In genomic region chr1:227764019-227764391, GRCh38 we compare ENCODE assay signal across 12 cellular contexts. TPM values are rescaled to one million over a fixed set of nuclear protein-coding genes. Genes with fewer than 3 reads are reported as not detected.
DNase-seq lines count a peak whose midpoint lies in the region; ATAC-seq and TF ChIP-seq lines count a peak whose summit lies in the region.
"Had no signal": no experiment of that assay in that cellular context is flagged by ENCODE, and none has a peak within 500 bp of the region (broad histone marks: within the 10 kb centered on the region; RNA-seq: fewer than 3 reads in every experiment).

No MANE protein-coding gene starts in this region.

- no peak for ATAC-seq in central memory CD8-positive, alpha-beta T cell (replicated peaks; ENCODE audit: extremely low read depth, poor library complexity, severe bottlenecking)
- ATAC-seq in naive thymus-derived CD8-positive, alpha-beta T cell: no peak
- no peak for ATAC-seq in gastrocnemius medialis

- peak overlapping the region; percentile 50 for H3K4me3 Mint-ChIP-seq in central memory CD8-positive, alpha-beta T cell
- peak overlapping the region in 6 of 10 donors; percentile 5 to 73 (median 46) for H3K4me3 Mint-ChIP-seq in naive thymus-derived CD8-positive, alpha-beta T cell
- H3K4me3 Mint-ChIP-seq: activated B cell treated with CpG ODN at 0.5 μM for 24 hours had no signal

- no peak overlapping the region for H3K4me3 ChIP-seq in HUES64 (ENCODE audit: low read length)
- H3K4me3 ChIP-seq in gastrocnemius medialis: no peak overlapping the region
- H3K4me3 ChIP-seq: skin epidermis had no signal

- DNase-seq in Caki2 (ENCODE audit: low read depth) (peak; percentile 77), SIG-M5 treated with dmso at 0.1 percent for 504 hours (lab: John Stamatoyannopoulos, UW; ENCODE audit: unreplicated experiment) (no peak), gastrocnemius medialis (no peak)
- DNase-seq in central memory CD8-positive, alpha-beta T cell (ENCODE audit: low spot score in 2 of 2): no peak
- DNase-seq in naive thymus-derived CD8-positive, alpha-beta T cell: peak in 1 of 10 donors; percentile 51
- no peak for DNase-seq in stimulated activated CD8-positive, alpha-beta memory T cell treated with anti-CD3 and anti-CD28 coated beads, Interleukin-4, amount 100 ng/mL, for 48 hours
- DNase-seq: activated B cell treated with CpG ODN at 0.5 μM for 24 hours; activated naive CD4-positive, alpha-beta T cell treated with Interleukin-2 at 50 U/mL for 16 hours; OCI-M1 had no signal

- peaks cover 26% of the 10 kb centered on the region for H3K36me3 Mint-ChIP-seq in central memory CD8-positive, alpha-beta T cell (ENCODE audit: insufficient read depth)
- peaks cover 0 to 25% (median 11%) of the 10 kb centered on the region in 3 donors for H3K36me3 Mint-ChIP-seq in naive thymus-derived CD8-positive, alpha-beta T cell

- no peaks in the 10 kb centered on the region for H3K27me3 Mint-ChIP-seq in central memory CD8-positive, alpha-beta T cell
- no peaks in the 10 kb centered on the region for H3K27me3 Mint-ChIP-seq in naive thymus-derived CD8-positive, alpha-beta T cell
- H3K27me3 Mint-ChIP-seq: activated B cell treated with CpG ODN at 0.5 μM for 24 hours had no signal

- no peak for TF ChIP-seq POLR2A in gastrocnemius medialis (IDR thresholded peaks at IDR 0.05)

- in situ Hi-C loops in Caki2 (cut with HindIII; ENCODE audit: low pct_unique_long_range_greater_than_20kb, low sequenced_read_pairs): no loop called here
- in situ Hi-C loops in gastrocnemius medialis (cut with MboI; ENCODE audit: low sequenced_read_pairs in 4 of 4): loop anchor here (5.0 to 25.0 kb wide), 5 partner anchors 171 to 323 kb away; partner anchors contain the start of gene ARF1 (in 1 of the 4)

- peaks cover 3% of the 10 kb centered on the region; the same call in 1 of the 2 replicates for H3K4me1 ChIP-seq in HUES64 (ENCODE audit: insufficient read depth, low read length)
- peaks cover 32 to 37% of the 10 kb centered on the region in 2 donors for H3K4me1 ChIP-seq in gastrocnemius medialis

- WGBS in HUES64: 79% methylated on average over 7 of the region's 7 CpGs

- H3K27ac ChIP-seq in HUES64 (ENCODE audit: low read depth, low read length) (peak overlapping the region; percentile 40; the same call in 1 of the 2 replicates), gastrocnemius medialis (no peak overlapping the region)

- H3K36me3 ChIP-seq in HUES64 (ENCODE audit: insufficient read depth, low read length) (peaks cover 61% of the 10 kb centered on the region), gastrocnemius medialis (peaks cover 0 to 21% of the 10 kb centered on the region in 2 donors)

- H3K27me3 ChIP-seq in HUES64 (ENCODE audit: insufficient read depth, low read length) (no peaks in the 10 kb centered on the region), gastrocnemius medialis (no peaks in the 10 kb centered on the region)

- H3K27ac Mint-ChIP-seq in central memory CD8-positive, alpha-beta T cell (ENCODE audit: low read depth): peak overlapping the region; percentile 67
- peak overlapping the region in 9 of 10 donors; percentile 9 to 92 (median 80) for H3K27ac Mint-ChIP-seq in naive thymus-derived CD8-positive, alpha-beta T cell
- H3K27ac Mint-ChIP-seq: activated B cell treated with CpG ODN at 0.5 μM for 24 hours had no signal

- no peak for TF ChIP-seq CTCF in gastrocnemius medialis (IDR thresholded peaks at IDR 0.05 in 4 of 5, conservative IDR thresholded peaks at IDR 0.05 in 1 of 5)

- POLR2A ChIA-PET in naive thymus-derived CD8-positive, alpha-beta T cell (lab: Charles Lee): interaction anchor here (0.7 to 3.4 kb wide), 4 partner anchors 10 to 183 kb away, joined by 3 to 19 read pairs (median 12); partner anchors contain the start of gene WNT9A

- H3K4me1 Mint-ChIP-seq in central memory CD8-positive, alpha-beta T cell: peaks cover 82% of the 10 kb centered on the region
- peaks cover 37 to 85% (median 78%) of the 10 kb centered on the region in 4 donors for H3K4me1 Mint-ChIP-seq in naive thymus-derived CD8-positive, alpha-beta T cell

- 0 out of 2 replicates have a peak overlapping the region, but pooled peaks have one; percentile 19 for H3K9ac ChIP-seq in HUES64 (ENCODE audit: low read depth, low read length)

- no peaks in the 10 kb centered on the region for H3K9me3 Mint-ChIP-seq in central memory CD8-positive, alpha-beta T cell
- H3K9me3 Mint-ChIP-seq in naive thymus-derived CD8-positive, alpha-beta T cell: no peaks in the 10 kb centered on the region
- H3K9me3 Mint-ChIP-seq: activated B cell treated with CpG ODN at 0.5 μM for 24 hours had no signal

- H3K9me3 ChIP-seq in HUES64 (ENCODE audit: insufficient read depth, low read depth, low read length) (no peaks in the 10 kb centered on the region), gastrocnemius medialis (no peaks in the 10 kb centered on the region)

- intact Hi-C loops in gastrocnemius medialis (cut with DNase I; ENCODE audit: low total_unique reads): no loop called here

RNA-seq across cellular contexts. Expression of gene SNAP47, which starts 28.8 kb away (rescaled TPM):
- total RNA-seq in Caki2 (2014; rRNA removed; shearing (Covaris generic); ENCODE audit: low replicate concordance): 79.8 and 86.1 TPM in 2 replicates
- polyA plus RNA-seq in HUES64 (2013, experiment 1 of 2): 31.6 TPM
- polyA plus RNA-seq in HUES64 (2013, experiment 2 of 2): 30.1 TPM
- total RNA-seq in naive thymus-derived CD8-positive, alpha-beta T cell: 10 to 100 TPM; 25.0 to 25.6 TPM
- 10 to 100 TPM; 40.0 to 46.6 (median 40.8) TPM for polyA plus RNA-seq in naive thymus-derived CD8-positive, alpha-beta T cell
- total RNA-seq in gastrocnemius medialis: 10 to 100 TPM; 30.2 to 42.7 (median 37.9) TPM

RNA-seq across cellular contexts. Expression of gene JMJD4, which starts 28.9 kb away (rescaled TPM):
- 45.4 and 70.1 TPM in 2 replicates for total RNA-seq in Caki2 (2014; rRNA removed; shearing (Covaris generic); ENCODE audit: low replicate concordance)
- polyA plus RNA-seq in HUES64 (2013, experiment 1 of 2): 15.3 TPM
- 12.3 TPM for polyA plus RNA-seq in HUES64 (2013, experiment 2 of 2)
- total RNA-seq in naive thymus-derived CD8-positive, alpha-beta T cell: 10 to 100 TPM; 31.8 to 37.9 TPM
- 10 to 100 TPM; 27.1 to 33.0 (median 31.9) TPM for polyA plus RNA-seq in naive thymus-derived CD8-positive, alpha-beta T cell
- 10 to 100 TPM in 3 of 4 donors, 1 to 10 TPM in 1; 9.2 to 21.6 (median 19.9) TPM for total RNA-seq in gastrocnemius medialis

RNA-seq across cellular contexts. Expression of gene PRSS38, which starts 51.5 kb away (rescaled TPM):
- not detected in 2 replicates for total RNA-seq in Caki2 (2014; rRNA removed; shearing (Covaris generic); ENCODE audit: low replicate concordance)
- not detected for polyA plus RNA-seq in HUES64 (2013, experiment 1 of 2)
- polyA plus RNA-seq in HUES64 (2013, experiment 2 of 2): not detected
- total RNA-seq in naive thymus-derived CD8-positive, alpha-beta T cell: not detected
- polyA plus RNA-seq in naive thymus-derived CD8-positive, alpha-beta T cell: not detected
- not detected for total RNA-seq in gastrocnemius medialis
- total RNA-seq: activated B cell treated with CpG ODN at 0.5 μM for 24 hours, dermis microvascular lymphatic vessel endothelial cell had no signal
